7 cellular contexts compared by ENCODE assay signal in the genomic region with DNA sequence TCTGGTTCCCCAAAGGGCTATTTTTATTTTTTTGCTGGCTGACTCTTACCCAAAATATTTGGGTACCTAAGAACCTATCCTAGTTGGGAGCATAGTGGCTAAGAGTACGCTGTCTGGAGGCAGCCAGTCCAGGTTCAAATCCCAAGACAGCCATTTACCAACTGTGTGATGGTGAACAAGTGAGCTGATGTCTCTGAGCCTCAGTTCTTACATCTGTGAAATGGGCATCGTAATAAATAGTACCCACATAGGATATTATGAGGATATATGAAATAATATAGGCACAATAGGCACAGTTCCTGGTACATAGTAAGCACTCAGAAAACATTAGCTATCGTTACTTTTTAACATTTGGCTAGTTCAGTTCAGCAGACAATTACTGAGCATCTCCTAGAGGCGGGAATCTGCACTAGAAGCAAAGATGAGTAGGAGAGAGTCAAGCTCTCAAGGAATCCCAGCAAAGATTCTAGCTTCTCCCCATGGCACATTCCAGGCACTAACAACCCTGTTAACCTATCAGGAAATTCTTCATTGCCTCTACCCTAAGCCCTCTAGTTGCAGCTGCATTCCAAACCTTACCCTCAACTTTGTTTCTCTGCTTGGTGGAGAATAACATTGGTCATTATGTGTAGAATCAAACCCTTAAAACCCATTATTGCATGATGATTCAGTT. TPM values are rescaled to one million over a fixed set of nuclear protein-coding genes. Genes with fewer than 3 reads are reported as not detected.
"Had no signal": no experiment of that assay in that cellular context is flagged by ENCODE, and none has a peak within 500 bp of the region (broad histone marks: within the 10 kb centered on the region; RNA-seq: fewer than 3 reads in every experiment).

No MANE protein-coding gene starts in this region.

- H3K27ac Mint-ChIP-seq: H9, IgD-negative memory B cell had no signal

- DNase-seq: GOT3, H9, HCEC 1CT had no signal

- H3K4me3 Mint-ChIP-seq: H9, IgD-negative memory B cell had no signal

- H3K4me1 Mint-ChIP-seq: IgD-negative memory B cell had no signal

- FAIRE-seq: H54, HTR-8/SVneo had no signal

- H3K9me3 Mint-ChIP-seq: H9, IgD-negative memory B cell had no signal

- H3K36me3 Mint-ChIP-seq: IgD-negative memory B cell had no signal

- H3K27me3 Mint-ChIP-seq: IgD-negative memory B cell had no signal

RNA-seq across cellular contexts. Expression of a gene that starts 31.6 kb away (rescaled TPM):
- total RNA-seq: HT-29 had no signal
- polyA plus RNA-seq: IgD-negative memory B cell had no signal
